ENCODE assay signal across 7 cellular contexts in the genomic region with DNA sequence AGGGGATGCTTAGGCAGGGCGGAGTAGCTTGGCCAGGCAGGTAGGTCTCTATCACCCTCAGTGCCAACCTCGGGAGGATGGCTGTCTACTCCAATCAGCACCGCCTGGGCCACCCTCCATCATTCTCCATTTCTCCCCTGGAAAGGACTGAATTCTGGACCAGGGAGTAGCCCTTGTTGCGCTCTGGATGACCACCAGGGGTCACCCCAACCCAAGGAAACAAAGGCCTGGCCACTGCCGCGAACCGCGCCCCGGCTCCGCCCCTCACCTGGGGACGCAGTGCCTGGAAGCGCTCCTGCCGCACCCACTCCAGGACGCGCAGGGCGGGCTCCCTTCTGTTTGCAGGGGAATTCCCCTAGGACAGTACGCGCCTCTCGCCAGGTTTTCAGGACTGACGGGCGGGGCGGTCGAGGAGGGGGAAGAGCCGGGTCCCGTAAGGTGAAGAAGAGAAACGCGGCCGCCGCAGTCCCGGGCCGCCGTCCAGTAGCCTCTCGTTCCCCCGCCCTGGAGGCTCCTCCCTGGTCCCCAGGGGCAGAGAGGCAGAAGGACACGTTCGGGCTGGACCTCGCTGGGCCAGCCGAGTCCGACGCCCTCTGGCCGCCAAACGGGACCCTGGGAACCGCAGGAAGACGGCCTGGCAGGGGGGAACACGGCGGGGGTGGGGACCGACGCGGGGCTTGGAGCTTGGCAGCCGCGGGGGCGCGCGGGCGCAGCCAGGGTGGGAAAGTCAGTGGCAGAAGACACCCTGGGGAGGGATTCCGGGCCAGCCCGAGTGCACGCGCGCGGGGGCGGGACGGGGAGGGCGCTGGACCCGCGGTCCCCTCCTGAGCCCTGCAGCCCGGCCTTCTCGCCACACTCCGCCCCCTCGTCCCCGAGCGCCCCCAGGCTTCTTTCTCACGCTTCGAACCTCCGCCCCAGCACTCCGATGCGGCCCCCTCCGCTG.
A peak's percentile ranks its signal among the peaks of the same experiment; 100 is the strongest.
DNase-seq lines count a peak whose midpoint lies in the region; ATAC-seq lines count a peak whose summit lies in the region.

No MANE protein-coding gene starts in this region.

- ATAC-seq in GM18502 (IDR thresholded peaks at IDR 0.05; ENCODE audit: poor library complexity, unreplicated experiment) (peak; percentile 82), HG03039 (IDR thresholded peaks at IDR 0.05; ENCODE audit: unreplicated experiment) (peak; percentile 61)

- DNase-seq in NCI-H2196 (lab: John Stamatoyannopoulos, UW; ENCODE audit: unreplicated experiment) (peak; percentile 90), islet precursor cell (peak; percentile 94)
- peak; percentile 64 to 79 (median 77) for DNase-seq in activated CD4-positive, CD25-positive, alpha-beta regulatory T cell (lab: John Stamatoyannopoulos, UW)
- peak; percentile 85 for DNase-seq in central memory CD4-positive, alpha-beta T cell
- DNase-seq in stimulated activated CD4-positive, alpha-beta T cell treated with anti-CD3 and anti-CD28 coated beads, Interleukin-12 subunit alpha, Interleukin-12 subunit beta, amount 100 ng/mL, for 24 hours (ENCODE audit: low read depth in 2 of 2): peak; percentile 70 to 92

Comparison
In these comparisons a context has a peak if more than half of its experiments do, and no peak if none do; other contexts are left out.
1. Peak in every context shown above with its lines: DNase-seq and ATAC-seq.